ENCODE assay signal across 9 cellular contexts in the genomic region with DNA sequence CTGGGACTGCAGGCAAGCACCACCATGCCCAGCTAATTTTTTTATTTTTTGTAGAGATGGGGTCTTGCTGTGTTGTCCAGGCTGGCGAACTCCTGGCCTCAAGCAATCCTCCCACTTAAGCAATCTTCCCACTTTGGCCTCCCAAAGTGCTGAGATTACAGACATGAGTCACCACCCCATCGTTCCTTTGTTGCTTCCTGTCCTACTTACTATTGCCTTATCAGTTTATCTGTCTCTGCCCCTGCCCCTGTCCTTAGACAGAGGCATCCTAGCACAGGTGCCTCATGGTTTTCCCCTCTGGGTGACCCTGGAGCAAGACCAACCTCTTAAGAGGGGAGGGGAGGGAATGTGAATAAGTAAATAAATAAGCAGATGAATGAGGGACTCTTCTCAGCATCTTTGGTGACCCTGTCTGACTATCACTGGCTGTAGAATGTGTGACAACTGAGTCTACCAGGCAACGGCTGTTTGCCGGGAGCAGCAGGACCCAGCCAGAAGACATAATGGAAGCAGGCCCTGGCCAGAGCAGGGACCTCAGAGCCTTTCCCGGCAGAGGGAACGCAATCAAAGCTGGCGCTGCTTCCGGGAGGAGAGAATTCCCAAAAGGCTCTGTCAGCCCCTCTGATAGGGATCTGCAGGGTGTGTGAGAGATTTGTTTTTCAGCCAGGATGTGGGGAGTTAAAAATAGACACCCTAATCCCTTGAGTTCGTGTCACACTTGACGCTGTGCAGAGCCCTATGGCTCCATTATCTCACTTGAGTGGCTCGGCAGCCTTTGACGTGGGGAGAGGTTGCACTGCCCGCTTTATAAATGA. TPM values are rescaled to one million over a fixed set of nuclear protein-coding genes. Genes with fewer than 3 reads are reported as not detected.
DNase-seq lines count a peak whose midpoint lies in the region; ATAC-seq lines count a peak whose summit lies in the region.
"Had no signal": no experiment of that assay in that cellular context is flagged by ENCODE, and none has a peak within 500 bp of the region (broad histone marks: within the 10 kb centered on the region; RNA-seq: fewer than 3 reads in every experiment).

No MANE protein-coding gene starts in this region.

- H4K5ac ChIP-seq in mesendoderm (ENCODE audit: low read length) = no peak overlapping the region

- no peak overlapping the region for H2BK5ac ChIP-seq in mesendoderm (ENCODE audit: low read length)

- ATAC-seq in HG02981 (IDR thresholded peaks at IDR 0.05; ENCODE audit: unreplicated experiment) (no peak), GM18517 (IDR thresholded peaks at IDR 0.05; ENCODE audit: unreplicated experiment) (no peak)

- no peak overlapping the region for H2AK5ac ChIP-seq in mesendoderm (ENCODE audit: low read length)

- H3K23ac ChIP-seq in mesendoderm (ENCODE audit: low read length) = no peak overlapping the region

- no peak overlapping the region for H4K8ac ChIP-seq in mesendoderm (ENCODE audit: low read depth, low read length)

- no peaks in the 10 kb centered on the region for H3K36me3 ChIP-seq in mesendoderm (ENCODE audit: control insufficient read depth, insufficient read depth, low read length)

- H3K18ac ChIP-seq in mesendoderm (ENCODE audit: low read length) = peak overlapping the region; percentile 34

- H3K4me2 ChIP-seq in mesendoderm (ENCODE audit: low read length) = no peak overlapping the region

- no peak overlapping the region for H3K9ac ChIP-seq in mesendoderm (ENCODE audit: low read length)

- H2BK120ac ChIP-seq in mesendoderm (ENCODE audit: low read depth, low read length) = no peak overlapping the region

- no peaks in the 10 kb centered on the region for H3K79me1 ChIP-seq in mesendoderm (ENCODE audit: low read length)

- H3K4ac ChIP-seq in mesendoderm (ENCODE audit: low read depth, low read length) = no peak overlapping the region

- no peaks in the 10 kb centered on the region for H3K79me2 ChIP-seq in mesendoderm (ENCODE audit: control insufficient read depth, insufficient read depth, low read length)

- no peak overlapping the region for H3K56ac ChIP-seq in mesendoderm (ENCODE audit: low read length)

- no peak overlapping the region for H3K27ac ChIP-seq in mesendoderm (ENCODE audit: low read depth, low read length)

- DNase-seq in AG20443 (ENCODE audit: low spot score) (peak; percentile 32), MV-4-11 (lab: John Stamatoyannopoulos, UW) (peak; percentile 66), cerebellum (ENCODE audit: low spot score) (peak; percentile 56), mesendoderm (peak; percentile 83), NCI-H146 treated with DMSO at 0.1 percent for 48 hours (lab: John Stamatoyannopoulos, UW; ENCODE audit: unreplicated experiment) (no peak)
- DNase-seq in activated effector memory CD4-positive, alpha-beta T cell treated with anti-CD3 and anti-CD28 coated beads, Interleukin-2, amount 50 U/mL, for 16 hours = no peak
- DNase-seq: activated effector memory CD4-positive, alpha-beta T cell treated with Interleukin-2 at 50 U/mL for 16 hours had no signal

- WGBS in mesendoderm (ENCODE audit: extremely low coverage, insufficient coverage, low lambda C conversion rate) = no CpG with 5 or more reads among the region's 13 CpGs

- H3K27me3 ChIP-seq in mesendoderm (ENCODE audit: insufficient read depth, low read length, poor library complexity) = no peaks in the 10 kb centered on the region

- H3K4me3 ChIP-seq in mesendoderm (ENCODE audit: low read length) = no peak overlapping the region

- no peak overlapping the region for H2BK15ac ChIP-seq in mesendoderm (replicated peaks; ENCODE audit: low read depth)

- H3K4me1 ChIP-seq in mesendoderm (ENCODE audit: control insufficient read depth, low read depth, low read length) = peaks cover 11% of the 10 kb centered on the region

RNA-seq across cellular contexts. Expression of a gene that starts 43.8 kb away (rescaled TPM):
- 17.1 TPM for total RNA-seq in cerebellum
- polyA plus RNA-seq in mesendoderm (2013, experiment 1 of 2) = 21.8 TPM
- polyA plus RNA-seq in mesendoderm (2013, experiment 2 of 2) = 21.4 TPM

Comparison
In these comparisons a context has a peak if more than half of its experiments do, and no peak if none do; other contexts are left out.
1. DNase-seq: peak in AG20443 (single experiment), MV-4-11 (single experiment), cerebellum (single experiment) and mesendoderm (single experiment); none in NCI-H146 treated with DMSO at 0.1 percent for 48 hours (single experiment) and activated effector memory CD4-positive, alpha-beta T cell treated with anti-CD3 and anti-CD28 coated beads, Interleukin-2, amount 50 U/mL, for 16 hours (single experiment).